Comparison of ENCODE assay signal across 16 cellular contexts in the genomic region with DNA sequence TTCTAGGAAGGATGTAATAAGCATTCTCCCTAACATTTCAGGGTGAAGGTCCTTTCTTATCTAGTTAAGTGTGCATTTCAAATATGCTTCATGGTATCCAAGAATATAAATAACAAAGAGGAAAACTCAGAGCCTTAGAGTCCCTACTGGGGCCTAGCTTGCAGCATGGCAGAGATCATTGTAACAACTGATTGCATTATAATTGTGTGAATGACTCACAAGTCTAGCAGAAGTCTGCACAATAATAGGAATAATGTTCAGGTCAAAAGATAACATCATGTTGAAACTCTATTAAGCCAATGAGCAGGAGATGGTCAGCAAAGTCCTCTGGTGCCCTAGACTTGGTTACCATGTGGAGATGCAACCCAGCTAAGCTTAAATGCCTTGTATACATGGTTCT. TPM values are rescaled to one million over a fixed set of nuclear protein-coding genes. Genes with fewer than 3 reads are reported as not detected.
DNase-seq lines count a peak whose midpoint lies in the region; ATAC-seq, FAIRE-seq and TF ChIP-seq lines count a peak whose summit lies in the region.
"Had no signal": no experiment of that assay in that cellular context is flagged by ENCODE, and none has a peak within 500 bp of the region (broad histone marks: within the 10 kb centered on the region; RNA-seq: fewer than 3 reads in every experiment).

No MANE protein-coding gene starts in this region.

- H3K36me3 ChIP-seq in keratinocyte (ENCODE audit: control insufficient read depth in 2 of 2, extremely low read depth in 1 of 2, insufficient read depth in 2 of 2, low read length in 2 of 2) = no peaks in the 10 kb centered on the region

- no peak overlapping the region for H3K9ac ChIP-seq in keratinocyte (ENCODE audit: control insufficient read depth, extremely low read depth, insufficient read depth, low read length)
- H3K9ac ChIP-seq: parathyroid adenoma had no signal

- no peaks in the 10 kb centered on the region for H3K9me3 ChIP-seq in keratinocyte (ENCODE audit: control insufficient read depth, low read depth, low read length)
- H3K9me3 ChIP-seq: mucosa of descending colon had no signal

- H3K4me1 ChIP-seq in keratinocyte (ENCODE audit: control insufficient read depth, extremely low read depth, insufficient read depth, low read length) = peaks cover 8% of the 10 kb centered on the region
- H3K4me1 ChIP-seq: parathyroid adenoma had no signal

- dilution Hi-C loops in keratinocyte (cut with MboI; ENCODE audit: extremely low pct_ligation_motif_present, low sequenced_read_pairs) = no loop called here

- no peak overlapping the region for H3K4me2 ChIP-seq in keratinocyte (ENCODE audit: control insufficient read depth, extremely low read depth, insufficient read depth, low read depth, low read length)

- H3K9me1 ChIP-seq in keratinocyte (ENCODE audit: control insufficient read depth, extremely low read depth, insufficient read depth, low read length) = no peaks in the 10 kb centered on the region

- H3K27ac ChIP-seq in keratinocyte (ENCODE audit: control insufficient read depth, insufficient read depth, low read length) = no peak overlapping the region
- H3K27ac ChIP-seq: parathyroid adenoma had no signal

- ATAC-seq in HG02885 (IDR thresholded peaks at IDR 0.05; ENCODE audit: poor library complexity, unreplicated experiment) (no peak), HG03565 (IDR thresholded peaks at IDR 0.05; ENCODE audit: unreplicated experiment) (no peak), GM21825 (IDR thresholded peaks at IDR 0.05; ENCODE audit: unreplicated experiment) (no peak), HG02678 (IDR thresholded peaks at IDR 0.05; ENCODE audit: unreplicated experiment) (no peak)
- ATAC-seq: mucosa of descending colon had no signal

- H3K79me2 ChIP-seq in keratinocyte (ENCODE audit: control insufficient read depth, insufficient read depth, low read length) = no peaks in the 10 kb centered on the region
- H3K79me2 ChIP-seq: parathyroid adenoma had no signal

- H3K27me3 ChIP-seq in keratinocyte (ENCODE audit: control insufficient read depth, extremely low read depth, insufficient read depth, low read length) = no peaks in the 10 kb centered on the region

- H4K20me1 ChIP-seq in keratinocyte (ENCODE audit: control insufficient read depth, extremely low read depth, insufficient read depth, low read length) = no peaks in the 10 kb centered on the region

- DNase-seq in AG20443 (ENCODE audit: low spot score) (peak; percentile 9), NCI-H2227 treated with DMSO at 0.1 percent for 48 hours (lab: John Stamatoyannopoulos, UW) (peak; percentile 48), dermis blood vessel endothelial cell (peak; percentile 42), keratinocyte (ENCODE audit: low read depth, low spot score) (no peak)
- DNase-seq: Calu3, kidney, mucosa of descending colon, NCI-H1436, NCI-H526 treated with DMSO at 0.1 percent for 48 hours had no signal

- no peak for TF ChIP-seq CTCF in keratinocyte (optimal IDR thresholded peaks at IDR 0.05 in 1 of 3, IDR thresholded peaks at IDR 0.05 in 1 of 3, conservative IDR thresholded peaks at IDR 0.05 in 1 of 3; ENCODE audit: extremely low read depth in 1 of 3, insufficient read depth in 2 of 3, low read length in 3 of 3)

- FAIRE-seq in keratinocyte (lab: Jason Lieb, UNC) = peak; percentile 63
- FAIRE-seq: H54, kidney had no signal

- H3K4me3 ChIP-seq in keratinocyte (ENCODE audit: control insufficient read depth in 2 of 3, extremely low read depth in 1 of 3, insufficient read depth in 2 of 3, low read depth in 1 of 3, low read length in 3 of 3) = no peak overlapping the region
- H3K4me3 ChIP-seq: mucosa of descending colon had no signal

- no peak overlapping the region for H2AFZ ChIP-seq in keratinocyte (ENCODE audit: control insufficient read depth, low read length)
- H2AFZ ChIP-seq: parathyroid adenoma had no signal

RNA-seq across cellular contexts. Expression of a gene that starts 3.4 kb away (rescaled TPM):
- 114 and 128 TPM in 2 replicates for total RNA-seq in dermis blood vessel endothelial cell
- polyA plus RNA-seq in keratinocyte = 13.4 to 82.4 TPM (median 31.8 TPM) in 3 replicates
- 7.2 TPM for polyA plus RNA-seq in keratinocyte (2011; ENCODE audit: low read depth)
- polyA plus RNA-seq in keratinocyte (2011; cell fraction: cytosol; rRNA removed) = 14.6 and 15.1 TPM in 2 replicates
- 92.6 and 114 TPM in 2 replicates for polyA plus RNA-seq in keratinocyte (2011; cell fraction: nucleus; rRNA removed)
- 2.6 and 23.6 TPM in 2 replicates for polyA plus RNA-seq in keratinocyte (2012; ENCODE audit: low replicate concordance)
- 6.6 to 53.1 TPM (median 16.5 TPM) in 3 replicates for polyA minus RNA-seq in keratinocyte
- polyA minus RNA-seq in keratinocyte (2011; cell fraction: cytosol; rRNA and poly(A)+ RNA removed) = 26.7 TPM
- polyA minus RNA-seq in keratinocyte (2011; cell fraction: nucleus; rRNA and poly(A)+ RNA removed) = 57.1 and 168 TPM in 2 replicates
- total RNA-seq: Calu3; T-helper 1 cell treated with Interleukin-12 subunit alpha and Interleukin-12 subunit beta and Interleukin-4 antibody, amounts not matched to agents 30 ng/mL and 1 ng/mL, for 36 hours had no signal
